In the genomic region with DNA sequence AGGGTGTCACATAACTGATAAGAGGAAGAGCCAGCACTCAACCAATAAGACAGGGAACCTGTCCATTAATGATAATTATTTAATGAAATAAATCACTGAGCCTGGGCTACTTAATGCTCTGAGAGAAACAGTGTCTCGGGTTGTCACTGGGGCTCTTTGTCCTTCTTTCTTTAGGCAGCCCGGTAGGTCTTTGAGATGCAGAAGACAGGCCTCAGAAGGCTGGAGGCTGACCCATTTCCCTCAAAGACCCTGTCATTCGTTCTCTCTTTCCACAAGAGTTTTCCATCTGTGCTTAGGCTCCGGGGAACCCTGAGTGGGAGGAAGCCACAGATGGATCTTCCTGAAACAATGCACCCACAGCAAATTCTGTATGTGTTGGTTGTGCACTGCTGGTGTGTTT, we compare ENCODE assay signal across 6 cellular contexts.
"Had no signal": no experiment of that assay in that cellular context is flagged by ENCODE, and none has a peak within 500 bp of the region (broad histone marks: within the 10 kb centered on the region; RNA-seq: fewer than 3 reads in every experiment).

No MANE protein-coding gene starts in this region.

- H3K9ac ChIP-seq: GM23248 had no signal

- DNase-seq: GM23248, H9, HCEC 1CT, IMR-90, KG1 had no signal

- H3K27ac ChIP-seq: GM23248 had no signal

- H3K4me3 ChIP-seq: GM23248, K562 had no signal

- ATAC-seq: K562 had no signal
